Comparison of ENCODE assay signal across 9 cellular contexts in genomic region chr4:168183717-168184571, GRCh38.
A peak's percentile ranks its signal among the peaks of the same experiment; 100 is the strongest.
DNase-seq lines count a peak whose midpoint lies in the region; ATAC-seq and FAIRE-seq lines count a peak whose summit lies in the region.
"Had no signal": no experiment of that assay in that cellular context is flagged by ENCODE, and none has a peak within 500 bp of the region (broad histone marks: within the 10 kb centered on the region; RNA-seq: fewer than 3 reads in every experiment).

No MANE protein-coding gene starts in this region.

- CTCF ChIA-PET in activated CD4-positive, alpha-beta memory T cell treated with anti-CD3 and anti-CD28 coated beads for 36 hours (lab: Charles Lee) = interaction anchor here (0.9 to 1.2 kb wide), 2 partner anchors 735 to 738 kb away, joined by 3 to 7 read pairs; no protein-coding TSS in a partner anchor

- intact Hi-C loops in Right ventricle myocardium inferior (cut with DNase I) = loop anchor here (10.0 kb wide), 3 partner anchors 221 to 821 kb away; partner anchors contain the start of gene DDX60L
- intact Hi-C loops in cardiac septum (cut with DNase I) = loop anchor here (10.0 kb wide), 3 partner anchors 71 to 511 kb away; partner anchors contain the start of gene DDX60L
- intact Hi-C loops in activated CD4-positive, alpha-beta memory T cell treated with anti-CD3 and anti-CD28 coated beads for 36 hours (cut with micrococcal nuclease) = loop anchor here (1.0 to 10.0 kb wide), 3 partner anchors 326 to 733 kb away; no protein-coding TSS in a partner anchor

- H3K27me3 Mint-ChIP-seq in activated CD4-positive, alpha-beta memory T cell treated with anti-CD3 and anti-CD28 coated beads for 36 hours = no peaks in the 10 kb centered on the region
- H3K27me3 Mint-ChIP-seq: activated naive CD8-positive, alpha-beta T cell treated with anti-CD3 and anti-CD28 coated beads, Interleukin-2, amount 10 ng/mL, durations not matched to agents 7 days and 5 days had no signal

- peak; percentile 57 for FAIRE-seq in colon (lab: Jason Lieb, UNC)

- no peak for DNase-seq in Right ventricle myocardium inferior (ENCODE audit: missing footprints)
- DNase-seq in cardiac septum (ENCODE audit: low spot score) = no peak
- DNase-seq in NCI-H226 = peak; percentile 2
- DNase-seq in medulla oblongata (ENCODE audit: extremely low spot score) = peak; percentile 54
- no peak for DNase-seq in HPDE6-E6E7 (ENCODE audit: extremely low spot score)
- no peak for DNase-seq in activated CD4-positive, alpha-beta memory T cell treated with anti-CD3 and anti-CD28 coated beads for 36 hours
- DNase-seq in stimulated activated CD4-positive, alpha-beta T cell treated with anti-CD3 and anti-CD28 coated beads, Interleukin-2, amount 100 ng/mL, for 48 hours = no peak
- DNase-seq: activated naive CD8-positive, alpha-beta T cell treated with anti-CD3 and anti-CD28 coated beads, Interleukin-2, amount 10 ng/mL, durations not matched to agents 7 days and 5 days had no signal

- H3K9me3 Mint-ChIP-seq in activated CD4-positive, alpha-beta memory T cell treated with anti-CD3 and anti-CD28 coated beads for 36 hours = no peaks in the 10 kb centered on the region
- H3K9me3 Mint-ChIP-seq: activated naive CD8-positive, alpha-beta T cell treated with anti-CD3 and anti-CD28 coated beads, Interleukin-2, amount 10 ng/mL, durations not matched to agents 7 days and 5 days had no signal

- no peak overlapping the region for H3K27ac Mint-ChIP-seq in activated CD4-positive, alpha-beta memory T cell treated with anti-CD3 and anti-CD28 coated beads for 36 hours
- H3K27ac Mint-ChIP-seq: activated naive CD8-positive, alpha-beta T cell treated with anti-CD3 and anti-CD28 coated beads, Interleukin-2, amount 10 ng/mL, durations not matched to agents 7 days and 5 days had no signal

- peak; percentile 59 for ATAC-seq in Right ventricle myocardium inferior

- H3K4me3 Mint-ChIP-seq in activated CD4-positive, alpha-beta memory T cell treated with anti-CD3 and anti-CD28 coated beads for 36 hours = no peak overlapping the region
- H3K4me3 Mint-ChIP-seq: activated naive CD8-positive, alpha-beta T cell treated with anti-CD3 and anti-CD28 coated beads, Interleukin-2, amount 10 ng/mL, durations not matched to agents 7 days and 5 days had no signal

- POLR2A ChIA-PET in activated CD4-positive, alpha-beta memory T cell treated with anti-CD3 and anti-CD28 coated beads for 36 hours (lab: Charles Lee) = no interaction called here

- H3K36me3 Mint-ChIP-seq in activated CD4-positive, alpha-beta memory T cell treated with anti-CD3 and anti-CD28 coated beads for 36 hours = no peaks in the 10 kb centered on the region
- H3K36me3 Mint-ChIP-seq: activated naive CD8-positive, alpha-beta T cell treated with anti-CD3 and anti-CD28 coated beads, Interleukin-2, amount 10 ng/mL, durations not matched to agents 7 days and 5 days had no signal

- no peaks in the 10 kb centered on the region for H3K4me1 Mint-ChIP-seq in activated CD4-positive, alpha-beta memory T cell treated with anti-CD3 and anti-CD28 coated beads for 36 hours (ENCODE audit: low read depth)

Comparison
In these comparisons a context has a peak if more than half of its experiments do, and no peak if none do; other contexts are left out.
1. DNase-seq: peak in NCI-H226 (single experiment) and medulla oblongata (single experiment); none in Right ventricle myocardium inferior (single experiment), cardiac septum (single experiment), HPDE6-E6E7 (single experiment), activated CD4-positive, alpha-beta memory T cell treated with anti-CD3 and anti-CD28 coated beads for 36 hours (single experiment) and stimulated activated CD4-positive, alpha-beta T cell treated with anti-CD3 and anti-CD28 coated beads, Interleukin-2, amount 100 ng/mL, for 48 hours (0 of 2).